Comparison of ENCODE assay signal across 11 cellular contexts in the genomic region with DNA sequence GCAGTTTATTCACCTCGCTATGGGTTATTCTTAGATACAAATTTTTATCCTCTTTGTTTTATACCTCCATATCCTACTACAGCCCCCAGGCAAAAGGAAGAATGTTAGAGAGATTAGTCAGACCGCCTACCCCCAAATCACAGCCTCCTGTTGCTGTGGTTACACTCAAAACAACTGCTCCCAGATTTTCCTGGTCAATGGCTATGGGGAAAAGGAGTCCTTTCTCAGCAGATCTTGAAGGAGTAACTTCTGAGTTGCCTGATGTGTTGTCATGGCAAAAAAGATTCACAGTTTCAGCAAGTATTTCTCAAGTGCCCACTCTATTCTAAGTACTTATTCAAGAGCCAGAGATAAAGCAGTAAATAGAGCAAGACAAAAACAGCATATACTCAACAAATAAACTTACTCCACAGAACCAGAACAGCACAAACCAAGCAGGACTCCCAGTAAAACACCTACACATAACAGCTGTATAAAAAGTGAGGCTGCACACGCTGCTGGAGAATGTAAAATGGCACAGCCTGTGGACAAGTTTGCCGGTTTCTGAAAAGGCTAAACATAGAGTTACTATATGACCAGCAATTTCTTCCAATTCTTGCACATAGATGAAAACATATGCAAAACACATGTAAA.
DNase-seq lines count a peak whose midpoint lies in the region; ATAC-seq and FAIRE-seq lines count a peak whose summit lies in the region.
"Had no signal": no experiment of that assay in that cellular context is flagged by ENCODE, and none has a peak within 500 bp of the region (broad histone marks: within the 10 kb centered on the region; RNA-seq: fewer than 3 reads in every experiment).

No MANE protein-coding gene starts in this region.

- no peak for FAIRE-seq in RCC 7860 (lab: Jason Lieb, UNC)

- DNase-seq in DMS79 treated with DMSO at 0.1 percent for 48 hours (lab: John Stamatoyannopoulos, UW) (peak; percentile 94), RCC 7860 (ENCODE audit: low spot score) (peak; percentile 97), epithelial cell of prostate (ENCODE audit: low read depth, low spot score) (peak; percentile 26), non-pigmented ciliary epithelial cell (ENCODE audit: low read depth) (peak; percentile 85), occipital lobe (lab: John Stamatoyannopoulos, UW) (no peak)
- DNase-seq: activated B cell treated with CpG ODN at 0.5 μM for 24 hours, islet precursor cell, testis had no signal

- ATAC-seq in GM21619 (IDR thresholded peaks at IDR 0.05; ENCODE audit: unreplicated experiment), result no peak
- ATAC-seq in HG02884 (IDR thresholded peaks at IDR 0.05; ENCODE audit: unreplicated experiment), result no peak
- ATAC-seq in GM21447 (IDR thresholded peaks at IDR 0.05; ENCODE audit: unreplicated experiment), result no peak

- peak overlapping the region; percentile 79 for H3K27ac ChIP-seq in epithelial cell of prostate
- H3K27ac ChIP-seq: testis had no signal
